ENCODE assay signal across 20 cellular contexts in the genomic region with DNA sequence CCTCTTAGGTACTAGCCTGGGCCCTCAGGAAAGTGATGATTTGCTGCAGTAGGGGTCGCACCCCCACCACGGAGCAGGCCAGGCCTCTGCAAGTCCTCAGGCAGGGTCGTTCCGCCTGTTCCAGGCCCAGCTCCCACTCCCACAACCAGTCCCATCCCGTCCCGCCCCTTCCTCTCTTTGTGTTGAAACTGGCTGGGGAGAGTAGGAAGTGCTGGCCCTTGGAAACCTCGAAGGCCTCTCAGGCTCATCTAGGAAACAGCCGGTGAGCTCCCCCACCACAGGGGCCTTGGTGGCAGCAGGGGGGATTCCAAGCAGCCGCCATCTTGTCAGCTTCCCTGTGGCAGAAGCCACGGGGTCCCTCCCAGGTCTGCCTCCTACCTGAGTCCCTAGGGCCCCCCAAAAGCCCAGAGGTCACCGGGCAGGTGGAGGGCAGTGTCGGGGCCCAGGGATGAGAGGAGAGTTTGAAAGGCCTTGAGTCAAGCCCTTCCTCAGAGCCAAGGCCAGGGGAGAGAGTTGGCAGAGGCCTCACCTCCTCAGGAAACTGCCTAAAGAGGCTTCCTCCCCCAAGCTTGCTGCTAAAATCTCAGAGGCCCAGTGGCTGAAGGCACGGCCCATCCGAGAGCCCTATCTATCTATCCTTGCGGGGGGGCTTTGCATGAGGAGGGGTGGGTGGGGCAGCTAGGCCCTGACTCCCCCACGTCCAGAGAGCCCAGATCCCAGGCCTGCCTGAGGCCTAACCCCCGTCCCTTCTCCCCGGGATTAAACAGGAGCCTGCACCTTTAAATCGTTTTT. TPM values are rescaled to one million over a fixed set of nuclear protein-coding genes. Genes with fewer than 3 reads are reported as not detected.
DNase-seq lines count a peak whose midpoint lies in the region; ATAC-seq, FAIRE-seq and TF ChIP-seq lines count a peak whose summit lies in the region.
"Had no signal": no experiment of that assay in that cellular context is flagged by ENCODE, and none has a peak within 500 bp of the region (broad histone marks: within the 10 kb centered on the region; RNA-seq: fewer than 3 reads in every experiment).

No MANE protein-coding gene starts in this region.

- H3K36me3 ChIP-seq in NT2/D1 (ENCODE audit: insufficient read depth, insufficient read length, low read length) (peaks cover 30% of the 10 kb centered on the region), HepG2 (replicated peaks in 1 of 2; ENCODE audit: control insufficient read depth in 1 of 2, insufficient read depth in 2 of 2, low read length in 2 of 2) (peaks cover 15 to 17% of the 10 kb centered on the region in 2 experiments), gastrocnemius medialis (peaks cover 0 to 7% of the 10 kb centered on the region in 2 donors), hepatocyte (replicated peaks; ENCODE audit: insufficient read depth, low read depth) (no peaks in the 10 kb centered on the region), mammary epithelial cell (ENCODE audit: insufficient read depth, low read length) (no peaks in the 10 kb centered on the region)

- no peak for FAIRE-seq in HepG2 (lab: Jason Lieb, UNC)

- intact Hi-C loops in Right ventricle myocardium superior (cut with DNase I), result no loop called here
- intact Hi-C loops in HepG2 (cut with micrococcal nuclease; ENCODE audit: unreplicated experiment), result no loop called here
- intact Hi-C loops in gastrocnemius medialis (cut with DNase I; ENCODE audit: low total_unique reads), result no loop called here
- intact Hi-C loops in mammary epithelial cell (cut with micrococcal nuclease), result no loop called here

- in situ Hi-C loops in HepG2 (cut with HindIII; ENCODE audit: extremely low pct_ligation_motif_present, low pct_unique_long_range_greater_than_20kb) (no loop called here), gastrocnemius medialis (cut with MboI; ENCODE audit: low sequenced_read_pairs in 4 of 4) (no loop called here), mammary epithelial cell (cut with MboI; ENCODE audit: low sequenced_read_pairs in 2 of 2) (no loop called here)

- H3K9ac ChIP-seq in NT2/D1 (ENCODE audit: insufficient read length, low read depth) (peak overlapping the region; percentile 53), HepG2 (ENCODE audit: insufficient read depth, low read depth, low read length) (no peak overlapping the region), mammary epithelial cell (ENCODE audit: insufficient read depth, low read length) (no peak overlapping the region)
- H3K9ac ChIP-seq: GM23248 had no signal

- H3K79me2 ChIP-seq in HepG2 (ENCODE audit: insufficient read depth, low read length) (no peaks in the 10 kb centered on the region), hepatocyte (no peaks in the 10 kb centered on the region), mammary epithelial cell (ENCODE audit: insufficient read depth, low read length) (no peaks in the 10 kb centered on the region)

- no peak overlapping the region for H3K4me2 ChIP-seq in HepG2 (ENCODE audit: low read depth, low read length)
- H3K4me2 ChIP-seq in hepatocyte, result no peak overlapping the region
- H3K4me2 ChIP-seq in mammary epithelial cell (ENCODE audit: insufficient read depth, low read depth, low read length), result no peak overlapping the region

- no peaks in the 10 kb centered on the region for H3K9me3 Mint-ChIP-seq in activated CD8-positive, alpha-beta memory T cell treated with anti-CD3 and anti-CD28 coated beads, Interleukin-2, amount 10 ng/mL, durations not matched to agents 7 days and 5 days (ENCODE audit: low read depth)
- H3K9me3 Mint-ChIP-seq: activated CD4-positive, alpha-beta T cell treated with anti-CD3 and anti-CD28 coated beads, Interleukin-2, amount 10 ng/mL, durations not matched to agents 24 days and 14 days; CD8-positive, alpha-beta T cell; effector memory CD8-positive, alpha-beta T cell had no signal

- POLR2A ChIA-PET in HepG2 (lab: Yijun Ruan, JAX), result interaction anchor here (2.3 kb wide), 1 partner anchor 23 kb away, joined by 7 read pairs; no protein-coding TSS in a partner anchor

- CTCF ChIA-PET in HepG2 (lab: Yijun Ruan, JAX; ENCODE audit: low intra/inter-chr PET ratio, low total read pairs), result no interaction called here
- CTCF ChIA-PET in activated CD8-positive, alpha-beta memory T cell treated with anti-CD3 and anti-CD28 coated beads, Interleukin-2, amount 10 ng/mL, durations not matched to agents 7 days and 5 days (lab: Charles Lee), result no interaction called here
- CTCF ChIA-PET in mammary epithelial cell (lab: Charles Lee; ENCODE audit: low non-redundant PET), result no interaction called here

- H3K9me3 ChIP-seq in NT2/D1 (ENCODE audit: insufficient read depth, low read length) (no peaks in the 10 kb centered on the region), HepG2 (ENCODE audit: low read length) (no peaks in the 10 kb centered on the region), gastrocnemius medialis (no peaks in the 10 kb centered on the region), hepatocyte (ENCODE audit: low read depth) (no peaks in the 10 kb centered on the region), mammary epithelial cell (replicated peaks; ENCODE audit: insufficient read depth, low read length) (no peaks in the 10 kb centered on the region)
- H3K9me3 ChIP-seq: Peyer's patch, psoas muscle, upper lobe of right lung had no signal

- no peak for TF ChIP-seq EP300 in HepG2 (IDR thresholded peaks at IDR 0.05; ENCODE audit: low read depth in 2 of 2, low read length in 2 of 2)
- no peak for TF ChIP-seq EP300 in HepG2 (CRISPR knock-in tag; IDR thresholded peaks at IDR 0.05; ENCODE audit: borderline replicate concordance)

- DNase-seq in NT2/D1 (ENCODE audit: low read depth, low spot score) (no peak), Right ventricle myocardium superior (peak; percentile 27), HepG2 (ENCODE audit: low spot score) (no peak), gastrocnemius medialis (no peak), hepatocyte (ENCODE audit: low spot score) (no peak), cerebellar nuclear complex (lab: John Stamatoyannopoulos, UW) (no peak), mammary epithelial cell (no peak)
- DNase-seq in activated CD8-positive, alpha-beta memory T cell treated with anti-CD3 and anti-CD28 coated beads, Interleukin-2, amount 10 ng/mL, durations not matched to agents 7 days and 5 days, result no peak
- DNase-seq: activated CD4-positive, alpha-beta T cell treated with anti-CD3 and anti-CD28 coated beads, Interleukin-2, amount 10 ng/mL, durations not matched to agents 24 days and 14 days; activated CD8-positive, alpha-beta memory T cell treated with anti-CD3 and anti-CD28 coated beads, Interleukin-2, amount 50 U/mL, for 48 hours; CD8-positive, alpha-beta T cell; DND-41; effector memory CD8-positive, alpha-beta T cell; GM23248; NCI-H1694; stimulated activated naive B cell treated with anti-CD40 and anti-IgM and Interleukin-4, amounts not matched to agents 10 μg/mL and 1 μg/mL and 100 μg/mL, for 72 hours; upper lobe of right lung had no signal

- H3K27me3 Mint-ChIP-seq in activated CD8-positive, alpha-beta memory T cell treated with anti-CD3 and anti-CD28 coated beads, Interleukin-2, amount 10 ng/mL, durations not matched to agents 7 days and 5 days, result peaks cover 2% of the 10 kb centered on the region
- H3K27me3 Mint-ChIP-seq: activated CD4-positive, alpha-beta T cell treated with anti-CD3 and anti-CD28 coated beads, Interleukin-2, amount 10 ng/mL, durations not matched to agents 24 days and 14 days had no signal

- no peak overlapping the region for H3K27ac Mint-ChIP-seq in activated CD8-positive, alpha-beta memory T cell treated with anti-CD3 and anti-CD28 coated beads, Interleukin-2, amount 10 ng/mL, durations not matched to agents 7 days and 5 days
- H3K27ac Mint-ChIP-seq: activated CD4-positive, alpha-beta T cell treated with anti-CD3 and anti-CD28 coated beads, Interleukin-2, amount 10 ng/mL, durations not matched to agents 24 days and 14 days; CD8-positive, alpha-beta T cell; effector memory CD8-positive, alpha-beta T cell; naive thymus-derived CD8-positive, alpha-beta T cell; stimulated activated naive B cell treated with anti-CD40 and anti-IgM and Interleukin-4, amounts not matched to agents 10 μg/mL and 1 μg/mL and 100 μg/mL, for 72 hours had no signal

- no peaks in the 10 kb centered on the region for H3K9me2 ChIP-seq in hepatocyte (replicated peaks; ENCODE audit: insufficient read depth)

- TF ChIP-seq POLR2A in HepG2 (IDR thresholded peaks at IDR 0.05; ENCODE audit: insufficient read depth in 1 of 2, low read depth in 2 of 2, low read length in 2 of 2) (no peak), gastrocnemius medialis (IDR thresholded peaks at IDR 0.05) (no peak)

- ATAC-seq in Right ventricle myocardium superior (ENCODE audit: poor library complexity) (peak; percentile 4), HepG2 (no peak; the same call in 1 of the 3 replicates), gastrocnemius medialis (no peak)
- no peak for ATAC-seq in activated CD8-positive, alpha-beta memory T cell treated with anti-CD3 and anti-CD28 coated beads, Interleukin-2, amount 10 ng/mL, durations not matched to agents 7 days and 5 days
- ATAC-seq: CD8-positive, alpha-beta T cell; effector memory CD8-positive, alpha-beta T cell; naive thymus-derived CD8-positive, alpha-beta T cell; stimulated activated naive B cell treated with anti-CD40 and anti-IgM and Interleukin-4, amounts not matched to agents 10 μg/mL and 1 μg/mL and 100 μg/mL, for 72 hours had no signal

- BruUV-seq in HepG2 (replicated peaks; lab: Mats Ljungman, UMichigan), result no TSS peak
- no TSS peak for BruUV-seq in mammary epithelial cell (replicated peaks; lab: Mats Ljungman, UMichigan)

- dilution Hi-C loops in mammary epithelial cell (cut with HindIII; ENCODE audit: low sequenced_read_pairs), result no loop called here

- no peak overlapping the region for H2AFZ ChIP-seq in HepG2 (ENCODE audit: low read length)
- no peak overlapping the region for H2AFZ ChIP-seq in hepatocyte
- no peak overlapping the region for H2AFZ ChIP-seq in mammary epithelial cell (ENCODE audit: low read depth, low read length)
- H2AFZ ChIP-seq: GM23248 had no signal

- H3K27ac ChIP-seq in HepG2 (ENCODE audit: extremely low read length, insufficient read depth, low read length), result no peak overlapping the region
- H3K27ac ChIP-seq in gastrocnemius medialis, result peak overlapping the region in 3 of 4 donors; percentile 32 to 65 (median 49)
- H3K27ac ChIP-seq in hepatocyte, result no peak overlapping the region
- no peak overlapping the region for H3K27ac ChIP-seq in mammary epithelial cell (ENCODE audit: insufficient read depth, low read depth, low read length)
- H3K27ac ChIP-seq: GM23248, Peyer's patch, psoas muscle, upper lobe of right lung had no signal

- H3K4me3 ChIP-seq in NT2/D1 (ENCODE audit: insufficient read length, low read depth) (no peak overlapping the region), HepG2 (replicated peaks in 1 of 3; ENCODE audit: insufficient read depth in 1 of 3, low read depth in 2 of 3, low read length in 3 of 3) (no peak overlapping the region), gastrocnemius medialis (no peak overlapping the region), hepatocyte (no peak overlapping the region), mammary epithelial cell (replicated peaks in 1 of 3; ENCODE audit: insufficient read depth in 1 of 3, low read depth in 2 of 3, low read length in 3 of 3) (no peak overlapping the region)
- H3K4me3 ChIP-seq: GM23248, Peyer's patch, psoas muscle, upper lobe of right lung had no signal

- H3K4me3 Mint-ChIP-seq in activated CD8-positive, alpha-beta memory T cell treated with anti-CD3 and anti-CD28 coated beads, Interleukin-2, amount 10 ng/mL, durations not matched to agents 7 days and 5 days, result no peak overlapping the region
- H3K4me3 Mint-ChIP-seq: activated CD4-positive, alpha-beta T cell treated with anti-CD3 and anti-CD28 coated beads, Interleukin-2, amount 10 ng/mL, durations not matched to agents 24 days and 14 days; CD8-positive, alpha-beta T cell; effector memory CD8-positive, alpha-beta T cell; naive thymus-derived CD8-positive, alpha-beta T cell; stimulated activated naive B cell treated with anti-CD40 and anti-IgM and Interleukin-4, amounts not matched to agents 10 μg/mL and 1 μg/mL and 100 μg/mL, for 72 hours had no signal

- H3K27me3 ChIP-seq in NT2/D1 (ENCODE audit: insufficient read depth, insufficient read length), result no peaks in the 10 kb centered on the region
- H3K27me3 ChIP-seq in HepG2 (ENCODE audit: control insufficient read depth in 1 of 2, insufficient read depth in 2 of 2, low read length in 2 of 2), result peaks cover 3 to 13% of the 10 kb centered on the region in 2 experiments; a peak in 2 of 5 replicates
- H3K27me3 ChIP-seq in gastrocnemius medialis, result no peaks in the 10 kb centered on the region
- no peaks in the 10 kb centered on the region for H3K27me3 ChIP-seq in hepatocyte
- no peaks in the 10 kb centered on the region for H3K27me3 ChIP-seq in mammary epithelial cell (ENCODE audit: insufficient read depth, low read length)
- H3K27me3 ChIP-seq: Peyer's patch, upper lobe of right lung had no signal

- H3K4me1 Mint-ChIP-seq in activated CD8-positive, alpha-beta memory T cell treated with anti-CD3 and anti-CD28 coated beads, Interleukin-2, amount 10 ng/mL, durations not matched to agents 7 days and 5 days, result no peaks in the 10 kb centered on the region
- H3K4me1 Mint-ChIP-seq: activated CD4-positive, alpha-beta T cell treated with anti-CD3 and anti-CD28 coated beads, Interleukin-2, amount 10 ng/mL, durations not matched to agents 24 days and 14 days; naive thymus-derived CD8-positive, alpha-beta T cell; stimulated activated naive B cell treated with anti-CD40 and anti-IgM and Interleukin-4, amounts not matched to agents 10 μg/mL and 1 μg/mL and 100 μg/mL, for 72 hours had no signal

- 51% methylated on average over 18 of the region's 19 CpGs for WGBS in HepG2 (ENCODE audit: low lambda C conversion rate)
- 69% methylated on average over 18 of the region's 19 CpGs for WGBS in hepatocyte (ENCODE audit: low lambda C conversion rate, missing lambda C conversion rate)
- 75% methylated on average over 11 of the region's 19 CpGs for WGBS in mammary epithelial cell (ENCODE audit: low coverage, missing lambda C conversion rate)

- peaks cover 1% of the 10 kb centered on the region for H3K36me3 Mint-ChIP-seq in activated CD8-positive, alpha-beta memory T cell treated with anti-CD3 and anti-CD28 coated beads, Interleukin-2, amount 10 ng/mL, durations not matched to agents 7 days and 5 days
- H3K36me3 Mint-ChIP-seq: CD8-positive, alpha-beta T cell; naive thymus-derived CD8-positive, alpha-beta T cell; stimulated activated naive B cell treated with anti-CD40 and anti-IgM and Interleukin-4, amounts not matched to agents 10 μg/mL and 1 μg/mL and 100 μg/mL, for 72 hours had no signal

- TF ChIP-seq CTCF in HepG2 (CRISPR knock-in tag; IDR thresholded peaks at IDR 0.05) (no peak), gastrocnemius medialis (IDR thresholded peaks at IDR 0.05 in 4 of 5, conservative IDR thresholded peaks at IDR 0.05 in 1 of 5) (no peak), hepatocyte (IDR thresholded peaks at IDR 0.05; ENCODE audit: poor library complexity) (no peak), mammary epithelial cell (conservative IDR thresholded peaks at IDR 0.05 in 1 of 2, IDR thresholded peaks at IDR 0.05 in 1 of 2; ENCODE audit: extremely low read depth in 1 of 2, insufficient read depth in 1 of 2, low read depth in 1 of 2, low read length in 2 of 2) (no peak)

- peaks cover 37% of the 10 kb centered on the region for H3K4me1 ChIP-seq in NT2/D1 (ENCODE audit: insufficient read depth, insufficient read length)
- H3K4me1 ChIP-seq in HepG2 (ENCODE audit: insufficient read depth, low read length), result peaks cover 16% of the 10 kb centered on the region
- H3K4me1 ChIP-seq in gastrocnemius medialis, result peaks cover 4 to 9% of the 10 kb centered on the region in 2 donors
- H3K4me1 ChIP-seq in hepatocyte (ENCODE audit: insufficient read depth), result no peaks in the 10 kb centered on the region
- H3K4me1 ChIP-seq in mammary epithelial cell (ENCODE audit: insufficient read depth, low read length), result no peaks in the 10 kb centered on the region

- TF ChIP-seq RAD21 in HepG2 (CRISPR knock-in tag; IDR thresholded peaks at IDR 0.05), result no peak

- no peaks in the 10 kb centered on the region for H4K20me1 ChIP-seq in HepG2 (ENCODE audit: insufficient read depth, low read length)
- H4K20me1 ChIP-seq in hepatocyte (ENCODE audit: insufficient read depth, poor library complexity, severe bottlenecking), result no peaks in the 10 kb centered on the region
- no peaks in the 10 kb centered on the region for H4K20me1 ChIP-seq in mammary epithelial cell (ENCODE audit: insufficient read depth, low read length)

RNA-seq across cellular contexts. Expression of a gene that starts 22.2 kb away (rescaled TPM):
- total RNA-seq in Right ventricle myocardium superior (55.2 TPM), HepG2 (2016; rRNA removed; fragmentation: Illumina TruSeq; extraction: Trizol) (17.2 and 35.2 TPM in 2 replicates), gastrocnemius medialis (1 to 10 TPM; 2.9 to 8.1 (median 4.9) TPM), hepatocyte (34.2 and 39.0 TPM in 2 replicates), mammary epithelial cell (10 to 100 TPM in 1 of 2 donors, 1 to 10 TPM in 1; 7.4 to 17.3 TPM)
- total RNA-seq in HepG2 (2016; cell fraction: cytosol; rRNA removed; fragmentation: Illumina TruSeq; extraction: Trizol; ENCODE audit: low read depth), result 3.1 and 4.0 TPM in 2 replicates
- 15.2 and 35.5 TPM in 2 replicates for total RNA-seq in HepG2 (2016; cell fraction: insoluble cytoplasmic fraction; rRNA removed; fragmentation: Illumina TruSeq; extraction: Trizol)
- total RNA-seq in HepG2 (2016; cell fraction: membrane; rRNA removed; fragmentation: Illumina TruSeq; extraction: Trizol), result 11.7 and 12.8 TPM in 2 replicates
- 29.8 and 35.0 TPM in 2 replicates for total RNA-seq in HepG2 (2016; cell fraction: nucleus; rRNA removed; fragmentation: Illumina TruSeq; extraction: Trizol)
- polyA plus RNA-seq in HepG2 (2011; rRNA removed) (44.9 and 65.2 TPM in 2 replicates), hepatocyte (56.1 and 63.4 TPM in 2 replicates), mammary epithelial cell (3.9 TPM)
- 48.2 and 63.4 TPM in 2 replicates for polyA plus RNA-seq in HepG2 (2011; cell fraction: cytosol; rRNA removed)
- polyA plus RNA-seq in HepG2 (2011; cell fraction: nucleus; rRNA removed), result 48.7 and 49.3 TPM in 2 replicates
- polyA plus RNA-seq in HepG2 (2012), result 31.4 and 52.1 TPM in 2 replicates
- polyA plus RNA-seq in HepG2 (2016; cell fraction: cytosol; fragmentation: Illumina TruSeq; extraction: Trizol; ENCODE audit: low read depth), result 3.1 and 3.6 TPM in 2 replicates
- 20.6 and 24.8 TPM in 2 replicates for polyA plus RNA-seq in HepG2 (2016; cell fraction: insoluble cytoplasmic fraction; fragmentation: Illumina TruSeq; extraction: Trizol; ENCODE audit: low read depth)
- polyA plus RNA-seq in HepG2 (2016; cell fraction: membrane; fragmentation: Illumina TruSeq; extraction: Trizol; ENCODE audit: low read depth), result 9.3 and 9.6 TPM in 2 replicates
- 59.2 and 61.3 TPM in 2 replicates for polyA plus RNA-seq in HepG2 (2016; cell fraction: nucleus; fragmentation: Illumina TruSeq; extraction: Trizol; ENCODE audit: insufficient read depth, low read depth)
- polyA minus RNA-seq in HepG2 (2011; rRNA and poly(A)+ RNA removed; ENCODE audit: low replicate concordance), result 32.1 and 99.8 TPM in 2 replicates
- polyA minus RNA-seq in HepG2 (2011; cell fraction: cytosol; rRNA and poly(A)+ RNA removed), result 50.9 and 56.7 TPM in 2 replicates
- 14.2 and 19.3 TPM in 2 replicates for polyA minus RNA-seq in HepG2 (2011; cell fraction: nucleus; rRNA and poly(A)+ RNA removed)
- total RNA-seq in activated CD8-positive, alpha-beta memory T cell treated with anti-CD3 and anti-CD28 coated beads, Interleukin-2, amount 10 ng/mL, durations not matched to agents 7 days and 5 days, result 1 to 10 TPM in 1 of 2 experiments, under 1 TPM in 1; 0.75 to 1.1 TPM
- polyA minus RNA-seq in mammary epithelial cell, result 4.1 TPM

RNA-seq across cellular contexts. Expression of a gene that starts 46.5 kb away (rescaled TPM):
- 32.1 TPM for total RNA-seq in Right ventricle myocardium superior
- total RNA-seq in HepG2 (2016; rRNA removed; fragmentation: Illumina TruSeq; extraction: Trizol), result 16.7 and 33.5 TPM in 2 replicates
- total RNA-seq in HepG2 (2016; cell fraction: cytosol; rRNA removed; fragmentation: Illumina TruSeq; extraction: Trizol; ENCODE audit: low read depth), result 11.1 and 11.2 TPM in 2 replicates
- total RNA-seq in HepG2 (2016; cell fraction: insoluble cytoplasmic fraction; rRNA removed; fragmentation: Illumina TruSeq; extraction: Trizol), result 17.4 and 32.4 TPM in 2 replicates
- total RNA-seq in HepG2 (2016; cell fraction: membrane; rRNA removed; fragmentation: Illumina TruSeq; extraction: Trizol), result 47.5 and 49.4 TPM in 2 replicates
- total RNA-seq in HepG2 (2016; cell fraction: nucleus; rRNA removed; fragmentation: Illumina TruSeq; extraction: Trizol), result 17.8 and 27.0 TPM in 2 replicates
- polyA plus RNA-seq in HepG2 (2011; rRNA removed), result 65.4 and 75.9 TPM in 2 replicates
- polyA plus RNA-seq in HepG2 (2011; cell fraction: cytosol; rRNA removed), result 60.7 and 64.8 TPM in 2 replicates
- polyA plus RNA-seq in HepG2 (2011; cell fraction: nucleus; rRNA removed), result 51.6 and 63.8 TPM in 2 replicates
- polyA plus RNA-seq in HepG2 (2012), result 24.1 and 47.2 TPM in 2 replicates
- 54.6 and 63.3 TPM in 2 replicates for polyA plus RNA-seq in HepG2 (2016; cell fraction: cytosol; fragmentation: Illumina TruSeq; extraction: Trizol; ENCODE audit: low read depth)
- 76.8 and 103 TPM in 2 replicates for polyA plus RNA-seq in HepG2 (2016; cell fraction: insoluble cytoplasmic fraction; fragmentation: Illumina TruSeq; extraction: Trizol; ENCODE audit: low read depth)
- polyA plus RNA-seq in HepG2 (2016; cell fraction: membrane; fragmentation: Illumina TruSeq; extraction: Trizol; ENCODE audit: low read depth), result 136 and 142 TPM in 2 replicates
- 62.4 and 62.9 TPM in 2 replicates for polyA plus RNA-seq in HepG2 (2016; cell fraction: nucleus; fragmentation: Illumina TruSeq; extraction: Trizol; ENCODE audit: insufficient read depth, low read depth)
- 97.4 and 101 TPM in 2 replicates for polyA minus RNA-seq in HepG2 (2011; rRNA and poly(A)+ RNA removed; ENCODE audit: low replicate concordance)
- 44.2 and 48.1 TPM in 2 replicates for polyA minus RNA-seq in HepG2 (2011; cell fraction: cytosol; rRNA and poly(A)+ RNA removed)
- polyA minus RNA-seq in HepG2 (2011; cell fraction: nucleus; rRNA and poly(A)+ RNA removed), result 30.8 and 37.7 TPM in 2 replicates
- total RNA-seq in gastrocnemius medialis, result 10 to 100 TPM in 2 of 4 donors, 1 to 10 TPM in 2; 5.7 to 31.2 (median 15.9) TPM
- 17.6 and 18.2 TPM in 2 replicates for total RNA-seq in hepatocyte
- polyA plus RNA-seq in hepatocyte, result 45.3 and 47.7 TPM in 2 replicates
- 10 to 100 TPM; 62.2 to 68.0 TPM for total RNA-seq in activated CD8-positive, alpha-beta memory T cell treated with anti-CD3 and anti-CD28 coated beads, Interleukin-2, amount 10 ng/mL, durations not matched to agents 7 days and 5 days
- total RNA-seq in mammary epithelial cell, result 10 to 100 TPM; 36.2 to 61.1 TPM
- polyA plus RNA-seq in mammary epithelial cell, result 66.0 TPM
- polyA minus RNA-seq in mammary epithelial cell, result 105 TPM

RNA-seq across cellular contexts. Expression of a gene that starts 47.3 kb away (rescaled TPM):
- total RNA-seq in Right ventricle myocardium superior (8.1 TPM), HepG2 (2016; rRNA removed; fragmentation: Illumina TruSeq; extraction: Trizol) (3.5 and 3.6 TPM in 2 replicates), gastrocnemius medialis (1 to 10 TPM; 4.4 to 7.5 (median 6.7) TPM), hepatocyte (4.0 and 5.3 TPM in 2 replicates), mammary epithelial cell (10 to 100 TPM in 1 of 2 donors, 1 to 10 TPM in 1; 7.2 to 13.1 TPM)
- 0.51 and 0.88 TPM in 2 replicates for total RNA-seq in HepG2 (2016; cell fraction: cytosol; rRNA removed; fragmentation: Illumina TruSeq; extraction: Trizol; ENCODE audit: low read depth)
- 3.1 and 3.2 TPM in 2 replicates for total RNA-seq in HepG2 (2016; cell fraction: insoluble cytoplasmic fraction; rRNA removed; fragmentation: Illumina TruSeq; extraction: Trizol)
- total RNA-seq in HepG2 (2016; cell fraction: membrane; rRNA removed; fragmentation: Illumina TruSeq; extraction: Trizol), result 2.3 and 2.7 TPM in 2 replicates
- total RNA-seq in HepG2 (2016; cell fraction: nucleus; rRNA removed; fragmentation: Illumina TruSeq; extraction: Trizol), result 3.0 and 3.7 TPM in 2 replicates
- polyA plus RNA-seq in HepG2 (2011; rRNA removed) (2.4 and 5.2 TPM in 2 replicates), hepatocyte (5.2 and 8.3 TPM in 2 replicates), mammary epithelial cell (5.2 TPM)
- 2.9 and 3.1 TPM in 2 replicates for polyA plus RNA-seq in HepG2 (2011; cell fraction: cytosol; rRNA removed)
- 7.2 and 8.1 TPM in 2 replicates for polyA plus RNA-seq in HepG2 (2011; cell fraction: nucleus; rRNA removed)
- polyA plus RNA-seq in HepG2 (2012), result 2.2 and 4.4 TPM in 2 replicates
- polyA plus RNA-seq in HepG2 (2016; cell fraction: cytosol; fragmentation: Illumina TruSeq; extraction: Trizol; ENCODE audit: low read depth), result 0.15 and 0.25 TPM in 2 replicates
- polyA plus RNA-seq in HepG2 (2016; cell fraction: insoluble cytoplasmic fraction; fragmentation: Illumina TruSeq; extraction: Trizol; ENCODE audit: low read depth), result 4.6 TPM in 2 replicates
- 1.0 and 1.3 TPM in 2 replicates for polyA plus RNA-seq in HepG2 (2016; cell fraction: membrane; fragmentation: Illumina TruSeq; extraction: Trizol; ENCODE audit: low read depth)
- polyA plus RNA-seq in HepG2 (2016; cell fraction: nucleus; fragmentation: Illumina TruSeq; extraction: Trizol; ENCODE audit: insufficient read depth, low read depth), result 5.6 TPM in 2 replicates
- polyA minus RNA-seq in HepG2 (2011; rRNA and poly(A)+ RNA removed; ENCODE audit: low replicate concordance), result 8.6 and 11.6 TPM in 2 replicates
- polyA minus RNA-seq in HepG2 (2011; cell fraction: cytosol; rRNA and poly(A)+ RNA removed), result 4.9 and 6.1 TPM in 2 replicates
- polyA minus RNA-seq in HepG2 (2011; cell fraction: nucleus; rRNA and poly(A)+ RNA removed), result 4.6 and 5.0 TPM in 2 replicates
- 10 to 100 TPM; 14.6 to 16.8 TPM for total RNA-seq in activated CD8-positive, alpha-beta memory T cell treated with anti-CD3 and anti-CD28 coated beads, Interleukin-2, amount 10 ng/mL, durations not matched to agents 7 days and 5 days
- 28.0 TPM for polyA minus RNA-seq in mammary epithelial cell

Comparison
In these comparisons a context has a peak if more than half of its experiments do, and no peak if none do; other contexts are left out.
1. H3K27ac ChIP-seq: peak in gastrocnemius medialis (3 of 4); none in HepG2 (single experiment), hepatocyte (single experiment) and mammary epithelial cell (single experiment).